12 cellular contexts compared by ENCODE assay signal in genomic region chr10:35613597-35614226, GRCh38. TPM values are rescaled to one million over a fixed set of nuclear protein-coding genes. Genes with fewer than 3 reads are reported as not detected.
DNase-seq lines count a peak whose midpoint lies in the region; ATAC-seq, FAIRE-seq and TF ChIP-seq lines count a peak whose summit lies in the region.
"Had no signal": no experiment of that assay in that cellular context is flagged by ENCODE, and none has a peak within 500 bp of the region (broad histone marks: within the 10 kb centered on the region; RNA-seq: fewer than 3 reads in every experiment).

No MANE protein-coding gene starts in this region.

- H3K9me3 ChIP-seq in astrocyte (ENCODE audit: insufficient read depth, low read depth, low read length) = no peaks in the 10 kb centered on the region
- no peaks in the 10 kb centered on the region for H3K9me3 ChIP-seq in left lung
- H3K9me3 ChIP-seq: thoracic aorta had no signal

- no peaks in the 10 kb centered on the region for H3K4me1 ChIP-seq in astrocyte (ENCODE audit: insufficient read depth, low read length)
- no peaks in the 10 kb centered on the region for H3K4me1 ChIP-seq in left lung

- H3K9me3 Mint-ChIP-seq in HFFc6 (no peaks in the 10 kb centered on the region; the same call in 1 of the 2 replicates), astrocyte (ENCODE audit: unreplicated experiment) (peaks cover 3% of the 10 kb centered on the region)
- peaks cover 4% of the 10 kb centered on the region for H3K9me3 Mint-ChIP-seq in activated naive CD4-positive, alpha-beta T cell treated with anti-CD3 and anti-CD28 coated beads for 36 hours
- peaks cover 4% of the 10 kb centered on the region for H3K9me3 Mint-ChIP-seq in activated CD4-positive, alpha-beta memory T cell treated with anti-CD3 and anti-CD28 coated beads, Interleukin-2, amount 10 ng/mL, durations not matched to agents 7 days and 5 days

- CTCF ChIA-PET in BJ (lab: Yijun Ruan, JAX) = interaction anchor here (0.6 to 2.4 kb wide), 7 partner anchors 10 to 1267 kb away, joined by 3 to 9 read pairs (median 3); no protein-coding TSS in a partner anchor
- CTCF ChIA-PET in activated naive CD4-positive, alpha-beta T cell treated with anti-CD3 and anti-CD28 coated beads for 36 hours (lab: Charles Lee) = interaction anchor here (1.3 kb wide), 1 partner anchor 22 kb away, joined by 5 read pairs; no protein-coding TSS in a partner anchor
- CTCF ChIA-PET in activated CD4-positive, alpha-beta memory T cell treated with anti-CD3 and anti-CD28 coated beads, Interleukin-2, amount 10 ng/mL, durations not matched to agents 7 days and 5 days (lab: Charles Lee) = no interaction called here

- H3K4me1 Mint-ChIP-seq in HFFc6 (ENCODE audit: low read depth) (no peaks in the 10 kb centered on the region), astrocyte (ENCODE audit: low read depth, unreplicated experiment) (no peaks in the 10 kb centered on the region)
- H3K4me1 Mint-ChIP-seq in activated naive CD4-positive, alpha-beta T cell treated with anti-CD3 and anti-CD28 coated beads for 36 hours (ENCODE audit: low read depth) = no peaks in the 10 kb centered on the region
- H3K4me1 Mint-ChIP-seq in activated CD4-positive, alpha-beta memory T cell treated with anti-CD3 and anti-CD28 coated beads, Interleukin-2, amount 10 ng/mL, durations not matched to agents 7 days and 5 days = no peaks in the 10 kb centered on the region

- H2AFZ ChIP-seq in astrocyte (ENCODE audit: low read depth, low read length) = no peak overlapping the region

- H3K27ac ChIP-seq in astrocyte (ENCODE audit: low read depth, low read length) (no peak overlapping the region), left lung (no peak overlapping the region)
- H3K27ac ChIP-seq: thoracic aorta had no signal

- H3K4me3 ChIP-seq in BJ (ENCODE audit: low read depth, low read length) (no peak overlapping the region), astrocyte (ENCODE audit: insufficient read depth, low read depth, low read length) (no peak overlapping the region), left lung (no peak overlapping the region)
- H3K4me3 ChIP-seq: thoracic aorta had no signal

- no peaks in the 10 kb centered on the region for H4K20me1 ChIP-seq in astrocyte (ENCODE audit: insufficient read depth, low read length)

- H3K36me3 Mint-ChIP-seq in HFFc6 (ENCODE audit: low read depth) (no peaks in the 10 kb centered on the region; the same call in 1 of the 2 replicates), astrocyte (ENCODE audit: low read depth, unreplicated experiment) (no peaks in the 10 kb centered on the region)
- H3K36me3 Mint-ChIP-seq in activated naive CD4-positive, alpha-beta T cell treated with anti-CD3 and anti-CD28 coated beads for 36 hours (ENCODE audit: low read depth) = no peaks in the 10 kb centered on the region
- H3K36me3 Mint-ChIP-seq in activated CD4-positive, alpha-beta memory T cell treated with anti-CD3 and anti-CD28 coated beads, Interleukin-2, amount 10 ng/mL, durations not matched to agents 7 days and 5 days (ENCODE audit: low read depth) = no peaks in the 10 kb centered on the region

- H3K9ac ChIP-seq in astrocyte (ENCODE audit: low read length) = no peak overlapping the region

- POLR2A ChIA-PET in BJ (lab: Charles Lee) = no interaction called here
- POLR2A ChIA-PET in activated CD4-positive, alpha-beta memory T cell treated with anti-CD3 and anti-CD28 coated beads, Interleukin-2, amount 10 ng/mL, durations not matched to agents 7 days and 5 days (lab: Charles Lee) = no interaction called here

- peaks cover 12% of the 10 kb centered on the region; the same call in 1 of the 2 replicates for H3K27me3 ChIP-seq in BJ (ENCODE audit: control insufficient read depth, insufficient read depth, low read length)
- peaks cover 10% of the 10 kb centered on the region for H3K27me3 ChIP-seq in astrocyte (ENCODE audit: insufficient read depth, low read length)
- peaks cover under 1 to 33% of the 10 kb centered on the region in 2 donors for H3K27me3 ChIP-seq in left lung

- H3K36me3 ChIP-seq in BJ (ENCODE audit: control insufficient read depth, insufficient read depth, low read length) (no peaks in the 10 kb centered on the region), astrocyte (ENCODE audit: insufficient read depth, low read length) (no peaks in the 10 kb centered on the region), left lung (no peaks in the 10 kb centered on the region)
- H3K36me3 ChIP-seq: thoracic aorta had no signal

- ATAC-seq in left lung = peak; percentile 54
- ATAC-seq in GM21526 (IDR thresholded peaks at IDR 0.05; ENCODE audit: low FRiP score, unreplicated experiment) = no peak

- H3K27ac Mint-ChIP-seq in HFFc6 (no peak overlapping the region), astrocyte (ENCODE audit: unreplicated experiment) (no peak overlapping the region)
- H3K27ac Mint-ChIP-seq in activated naive CD4-positive, alpha-beta T cell treated with anti-CD3 and anti-CD28 coated beads for 36 hours = no peak overlapping the region
- H3K27ac Mint-ChIP-seq in activated CD4-positive, alpha-beta memory T cell treated with anti-CD3 and anti-CD28 coated beads, Interleukin-2, amount 10 ng/mL, durations not matched to agents 7 days and 5 days = no peak overlapping the region

- intact Hi-C loops in left lung (cut with DNase I) = no loop called here
- intact Hi-C loops in activated naive CD4-positive, alpha-beta T cell treated with anti-CD3 and anti-CD28 coated beads for 36 hours (cut with micrococcal nuclease) = no loop called here

- no peak for DNase-seq in BJ (ENCODE audit: low read depth)
- DNase-seq in HFFc6 = peak; percentile 11
- DNase-seq in astrocyte (ENCODE audit: low read depth) = no peak
- DNase-seq in left lung = no peak
- DNase-seq in activated naive CD4-positive, alpha-beta T cell treated with anti-CD3 and anti-CD28 coated beads for 36 hours = no peak
- no peak for DNase-seq in activated CD4-positive, alpha-beta memory T cell treated with anti-CD3 and anti-CD28 coated beads, Interleukin-2, amount 10 ng/mL, durations not matched to agents 7 days and 5 days
- no peak for DNase-seq in NK-92 (lab: John Stamatoyannopoulos, UW; ENCODE audit: unreplicated experiment)
- DNase-seq: NCI-H226; stimulated activated CD4-positive, alpha-beta T cell treated with anti-CD3 and anti-CD28 coated beads, Interleukin-12 subunit alpha, Interleukin-12 subunit beta, amount 100 ng/mL, for 4 hours had no signal

- no peak for FAIRE-seq in astrocyte (lab: Jason Lieb, UNC)

- H3K27me3 Mint-ChIP-seq in HFFc6 (ENCODE audit: insufficient read depth) (peaks cover 50% of the 10 kb centered on the region), astrocyte (ENCODE audit: low read depth, unreplicated experiment) (peaks cover 25% of the 10 kb centered on the region)
- H3K27me3 Mint-ChIP-seq in activated naive CD4-positive, alpha-beta T cell treated with anti-CD3 and anti-CD28 coated beads for 36 hours (ENCODE audit: low read depth) = peaks cover 28% of the 10 kb centered on the region
- H3K27me3 Mint-ChIP-seq in activated CD4-positive, alpha-beta memory T cell treated with anti-CD3 and anti-CD28 coated beads, Interleukin-2, amount 10 ng/mL, durations not matched to agents 7 days and 5 days = peaks cover 24% of the 10 kb centered on the region

- no peaks in the 10 kb centered on the region for H3K79me2 ChIP-seq in astrocyte (ENCODE audit: insufficient read depth, low read length)

- H3K4me3 Mint-ChIP-seq in HFFc6 (no peak overlapping the region), astrocyte (ENCODE audit: unreplicated experiment) (no peak overlapping the region)
- H3K4me3 Mint-ChIP-seq in activated naive CD4-positive, alpha-beta T cell treated with anti-CD3 and anti-CD28 coated beads for 36 hours = no peak overlapping the region
- H3K4me3 Mint-ChIP-seq in activated CD4-positive, alpha-beta memory T cell treated with anti-CD3 and anti-CD28 coated beads, Interleukin-2, amount 10 ng/mL, durations not matched to agents 7 days and 5 days = no peak overlapping the region

- TF ChIP-seq CTCF in BJ (IDR thresholded peaks at IDR 0.05; ENCODE audit: insufficient read depth, low read depth, low read length) = peak; percentile 44; the same call in 1 of the 2 replicates
- TF ChIP-seq CTCF in HFFc6 (IDR thresholded peaks at IDR 0.05) = peak; percentile 52
- peak; percentile 56 for TF ChIP-seq CTCF in astrocyte (IDR thresholded peaks at IDR 0.05; ENCODE audit: insufficient read depth, low read depth, low read length)
- peak; percentile 12 to 15 for TF ChIP-seq CTCF in left lung (IDR thresholded peaks at IDR 0.05)

- H3K4me2 ChIP-seq in astrocyte (ENCODE audit: low read length) = no peak overlapping the region

RNA-seq across cellular contexts. Expression of gene GJD4, which starts 8.6 kb away (rescaled TPM):
- polyA plus RNA-seq in BJ (2011; rRNA removed) = not detected in 2 replicates
- not detected in 2 replicates for polyA minus RNA-seq in BJ (2011; rRNA and poly(A)+ RNA removed)
- not detected for total RNA-seq in HFFc6 (2021; fragmentation: NEBNext Ultra II Directional; extraction: Animal tissue kit (Norgen Biotek cat#: 25700))
- total RNA-seq in astrocyte = not detected in 2 replicates
- total RNA-seq in left lung = not detected
- total RNA-seq in activated naive CD4-positive, alpha-beta T cell treated with anti-CD3 and anti-CD28 coated beads for 36 hours = not detected
- not detected for total RNA-seq in activated CD4-positive, alpha-beta memory T cell treated with anti-CD3 and anti-CD28 coated beads, Interleukin-2, amount 10 ng/mL, durations not matched to agents 7 days and 5 days
- total RNA-seq: G401, thoracic aorta had no signal

RNA-seq across cellular contexts. Expression of gene FZD8, which starts 28.4 kb away (rescaled TPM):
- 0.18 and 0.31 TPM in 2 replicates for polyA plus RNA-seq in BJ (2011; rRNA removed)
- polyA minus RNA-seq in BJ (2011; rRNA and poly(A)+ RNA removed) = 0.26 and 0.71 TPM in 2 replicates
- total RNA-seq in HFFc6 (2021; fragmentation: NEBNext Ultra II Directional; extraction: Animal tissue kit (Norgen Biotek cat#: 25700)) = 1 to 10 TPM in 2 of 6 experiments, under 1 TPM in 4; 0.24 to 1.2 (median 0.84) TPM
- total RNA-seq in astrocyte (17.2 and 30.9 TPM in 2 replicates), left lung (10 to 100 TPM; 16.0 to 16.4 TPM)
- total RNA-seq in activated naive CD4-positive, alpha-beta T cell treated with anti-CD3 and anti-CD28 coated beads for 36 hours = under 1 TPM; 0.15 to 0.19 TPM
- under 1 TPM; 0.65 to 0.95 TPM for total RNA-seq in activated CD4-positive, alpha-beta memory T cell treated with anti-CD3 and anti-CD28 coated beads, Interleukin-2, amount 10 ng/mL, durations not matched to agents 7 days and 5 days
